Comparison of ENCODE assay signal across 13 cellular contexts in genomic region chr9:106284300-106284699, GRCh38.
DNase-seq lines count a peak whose midpoint lies in the region; ATAC-seq, FAIRE-seq and TF ChIP-seq lines count a peak whose summit lies in the region.
"Had no signal": no experiment of that assay in that cellular context is flagged by ENCODE, and none has a peak within 500 bp of the region (broad histone marks: within the 10 kb centered on the region; RNA-seq: fewer than 3 reads in every experiment).

No MANE protein-coding gene starts in this region.

- no peak for FAIRE-seq in small intestine (lab: Jason Lieb, UNC)

- ATAC-seq in GM18517 (IDR thresholded peaks at IDR 0.05; ENCODE audit: unreplicated experiment), result no peak

- DNase-seq in BE2C (peak; percentile 38), HAP-1 (ENCODE audit: low spot score in 2 of 2) (peak; percentile 39 to 54), WERI-Rb-1 (peak; percentile 58), kidney epithelial cell (ENCODE audit: low read depth) (no peak), small intestine (no peak)
- no peak for DNase-seq in central memory CD4-positive, alpha-beta T cell
- DNase-seq in activated T-cell treated with anti-CD3 and anti-CD28 coated beads, Interleukin-2, amount 50 U/mL, for 48 hours, result no peak
- DNase-seq: activated effector memory CD4-positive, alpha-beta T cell treated with anti-CD3 and anti-CD28 coated beads, Interleukin-2, amount 50 U/mL, for 16 hours; CD4-positive, CD25-positive, alpha-beta regulatory T cell; colonic mucosa; stimulated activated CD4-positive, alpha-beta T cell treated with anti-CD3 and anti-CD28 coated beads, Interleukin-2, amount 100 ng/mL, for 48 hours had no signal

- WGBS in small intestine, 3 donors, result 71 to 74% (median 72%) methylated on average over 4 of the region's 4 CpGs

- H3K27ac ChIP-seq in WERI-Rb-1 (no peak overlapping the region), small intestine (ENCODE audit: low read depth in 1 of 2, low read length in 1 of 2) (no peak overlapping the region)
- H3K27ac ChIP-seq: colonic mucosa, neutrophil had no signal

- no peak overlapping the region for H3K4me3 ChIP-seq in BE2C (ENCODE audit: low read depth, low read length)
- no peak overlapping the region for H3K4me3 ChIP-seq in HAP-1
- no peak overlapping the region for H3K4me3 ChIP-seq in WERI-Rb-1 (ENCODE audit: low read depth, low read length)
- no peak overlapping the region for H3K4me3 ChIP-seq in kidney epithelial cell (ENCODE audit: low read depth, low read length)
- no peak overlapping the region for H3K4me3 ChIP-seq in small intestine (ENCODE audit: low read depth in 1 of 2, low read length in 2 of 2)
- H3K4me3 ChIP-seq: colonic mucosa had no signal

- H3K4me1 ChIP-seq in BE2C, result peaks cover 19% of the 10 kb centered on the region
- peaks cover 25% of the 10 kb centered on the region for H3K4me1 ChIP-seq in HAP-1
- H3K4me1 ChIP-seq in small intestine (ENCODE audit: control insufficient read depth in 2 of 2, insufficient read depth in 1 of 2, low read depth in 1 of 2, low read length in 1 of 2), result peaks cover 0 to 3% of the 10 kb centered on the region in 2 donors
- H3K4me1 ChIP-seq: colonic mucosa had no signal

- TF ChIP-seq CTCF in BE2C (IDR thresholded peaks at IDR 0.05; ENCODE audit: low read depth, low read length) (peak; percentile 56), WERI-Rb-1 (IDR thresholded peaks at IDR 0.05; ENCODE audit: low read depth, low read length) (peak; percentile 81), kidney epithelial cell (IDR thresholded peaks at IDR 0.05; ENCODE audit: insufficient read depth, low read length, poor library complexity, severe bottlenecking) (peak; percentile 34)

- H3K9me3 ChIP-seq in BE2C, result no peaks in the 10 kb centered on the region
- no peaks in the 10 kb centered on the region for H3K9me3 ChIP-seq in HAP-1
- peaks cover 3% of the 10 kb centered on the region for H3K9me3 ChIP-seq in WERI-Rb-1 (ENCODE audit: severe bottlenecking)
- no peaks in the 10 kb centered on the region for H3K9me3 ChIP-seq in small intestine (ENCODE audit: control insufficient read depth, low read depth)
- H3K9me3 ChIP-seq: colonic mucosa, neutrophil had no signal

- in situ Hi-C loops in HAP-1 (cut with MboI; ENCODE audit: low sequenced_read_pairs), result no loop called here

- no peaks in the 10 kb centered on the region for H3K27me3 ChIP-seq in BE2C
- no peaks in the 10 kb centered on the region for H3K27me3 ChIP-seq in HAP-1 (ENCODE audit: low read depth)
- no peaks in the 10 kb centered on the region for H3K27me3 ChIP-seq in WERI-Rb-1 (ENCODE audit: insufficient read depth, low read depth, severe bottlenecking)
- H3K27me3 ChIP-seq in kidney epithelial cell (ENCODE audit: control insufficient read depth, insufficient read depth, low read length), result no peaks in the 10 kb centered on the region
- H3K27me3 ChIP-seq in small intestine (ENCODE audit: control insufficient read depth in 2 of 2, insufficient read depth in 2 of 2, low read length in 2 of 2), result no peaks in the 10 kb centered on the region
- H3K27me3 ChIP-seq: colonic mucosa, neutrophil had no signal

- no peaks in the 10 kb centered on the region for H3K36me3 ChIP-seq in BE2C
- H3K36me3 ChIP-seq in HAP-1 (replicated peaks), result no peaks in the 10 kb centered on the region
- H3K36me3 ChIP-seq in WERI-Rb-1, result no peaks in the 10 kb centered on the region
- no peaks in the 10 kb centered on the region for H3K36me3 ChIP-seq in kidney epithelial cell (ENCODE audit: control insufficient read depth, insufficient read depth, low read length)
- H3K36me3 ChIP-seq in small intestine (ENCODE audit: control insufficient read depth in 2 of 2, insufficient read depth in 2 of 2, low read length in 2 of 2), result no peaks in the 10 kb centered on the region
- H3K36me3 ChIP-seq: colonic mucosa, neutrophil had no signal

Comparison
In these comparisons a context has a peak if more than half of its experiments do, and no peak if none do; other contexts are left out.
1. DNase-seq: peak in BE2C (single experiment), HAP-1 (2 of 2) and WERI-Rb-1 (single experiment); none in kidney epithelial cell (single experiment), central memory CD4-positive, alpha-beta T cell (single experiment), small intestine (single experiment) and activated T-cell treated with anti-CD3 and anti-CD28 coated beads, Interleukin-2, amount 50 U/mL, for 48 hours (0 of 2).
2. Peak in every context shown above with its lines, with median percentiles within 50 percentile points of each other: CTCF ChIP-seq.